In genomic region chr20:39904713-39905112, GRCh38 we compare ENCODE assay signal across 22 cellular contexts.
"Had no signal": no experiment of that assay in that cellular context is flagged by ENCODE, and none has a peak within 500 bp of the region (broad histone marks: within the 10 kb centered on the region; RNA-seq: fewer than 3 reads in every experiment).

No MANE protein-coding gene starts in this region.

- H3K27me3 Mint-ChIP-seq: activated naive CD8-positive, alpha-beta T cell treated with anti-CD3 and anti-CD28 coated beads, Interleukin-2, amount 10 ng/mL, durations not matched to agents 7 days and 5 days had no signal

- H3K4me3 Mint-ChIP-seq: activated CD8-positive, alpha-beta T cell treated with anti-CD3 and anti-CD28 coated beads, Interleukin-2, amount 10 ng/mL, durations not matched to agents 7 days and 5 days; activated naive CD8-positive, alpha-beta T cell treated with anti-CD3 and anti-CD28 coated beads, Interleukin-2, amount 10 ng/mL, durations not matched to agents 7 days and 5 days; T-helper 2 cell treated with Interferon-gamma antibody and Interleukin-4, amounts not matched to agents 5 μg/mL and 100 μg/mL, for 36 hours had no signal

- H3K4me1 Mint-ChIP-seq: activated naive CD8-positive, alpha-beta T cell treated with anti-CD3 and anti-CD28 coated beads, Interleukin-2, amount 10 ng/mL, durations not matched to agents 7 days and 5 days had no signal

- H3K9me3 Mint-ChIP-seq: activated naive CD8-positive, alpha-beta T cell treated with anti-CD3 and anti-CD28 coated beads, Interleukin-2, amount 10 ng/mL, durations not matched to agents 7 days and 5 days; T-helper 2 cell treated with Interferon-gamma antibody and Interleukin-4, amounts not matched to agents 5 μg/mL and 100 μg/mL, for 36 hours had no signal

- H3K9me3 ChIP-seq: adrenal gland, Peyer's patch, SJSA1 had no signal

- H3K36me3 Mint-ChIP-seq: activated naive CD8-positive, alpha-beta T cell treated with anti-CD3 and anti-CD28 coated beads, Interleukin-2, amount 10 ng/mL, durations not matched to agents 7 days and 5 days had no signal

- H3K27me3 ChIP-seq: adrenal gland, Peyer's patch, SJSA1 had no signal

- H3K27ac Mint-ChIP-seq: activated CD8-positive, alpha-beta T cell treated with anti-CD3 and anti-CD28 coated beads, Interleukin-2, amount 10 ng/mL, durations not matched to agents 7 days and 5 days; activated naive CD8-positive, alpha-beta T cell treated with anti-CD3 and anti-CD28 coated beads, Interleukin-2, amount 10 ng/mL, durations not matched to agents 7 days and 5 days; T-helper 2 cell treated with Interferon-gamma antibody and Interleukin-4, amounts not matched to agents 5 μg/mL and 100 μg/mL, for 36 hours had no signal

- H3K27ac ChIP-seq: Peyer's patch, RWPE1, SJSA1 had no signal

- H3K4me3 ChIP-seq: adrenal gland, Peyer's patch, SJSA1 had no signal

- DNase-seq: activated CD4-positive, alpha-beta T cell treated with anti-CD3 and anti-CD28 coated beads for 4 hours; activated CD4-positive, alpha-beta T cell treated with anti-CD3 and anti-CD28 coated beads, Interleukin-2, amount 50 U/mL, for 4 hours; activated CD8-positive, alpha-beta memory T cell treated with anti-CD3 and anti-CD28 coated beads, Interleukin-2, amount 50 U/mL, for 48 hours; activated CD8-positive, alpha-beta T cell treated with anti-CD3 and anti-CD28 coated beads, Interleukin-2, amount 10 ng/mL, durations not matched to agents 7 days and 5 days; activated naive CD4-positive, alpha-beta T cell treated with anti-CD3 and anti-CD28 coated beads, Interleukin-2, amount 50 U/mL, for 16 hours; activated naive CD8-positive, alpha-beta T cell treated with anti-CD3 and anti-CD28 coated beads, Interleukin-2, amount 10 ng/mL, durations not matched to agents 7 days and 5 days; activated T-cell treated with anti-CD3 and anti-CD28 coated beads, Interleukin-2, amount 50 U/mL, for 1 hour; adrenal gland; KBM-7; NCI-H1092 treated with DMSO at 0.1 percent for 48 hours; NCI-H1417 treated with DMSO at 0.1 percent for 48 hours; NCI-H1694; NCI-H2029 treated with DMSO at 0.1 percent for 48 hours; NCI-H345; NCI-H510A treated with DMSO at 0.1 percent for 48 hours; NCI-H69; Peyer's patch; Right ventricle myocardium superior; SW 1271 had no signal

- H3K4me1 ChIP-seq: Peyer's patch, SJSA1 had no signal

- H3K36me3 ChIP-seq: adrenal gland, Peyer's patch, SJSA1 had no signal
